ENCODE assay signal across 9 cellular contexts in genomic region chr7:105224884-105225651, GRCh38.
A peak's percentile ranks its signal among the peaks of the same experiment; 100 is the strongest.
DNase-seq lines count a peak whose midpoint lies in the region; ATAC-seq, FAIRE-seq and TF ChIP-seq lines count a peak whose summit lies in the region.
"Had no signal": no experiment of that assay in that cellular context is flagged by ENCODE, and none has a peak within 500 bp of the region (broad histone marks: within the 10 kb centered on the region; RNA-seq: fewer than 3 reads in every experiment).

No MANE protein-coding gene starts in this region.

- H3K4me1 Mint-ChIP-seq in stimulated activated naive B cell treated with anti-CD40 and anti-IgM and Interleukin-4, amounts not matched to agents 10 μg/mL and 1 μg/mL and 100 μg/mL, for 72 hours = peaks cover 18 to 26% of the 10 kb centered on the region in 2 donors

- peaks cover 0 to 43% (median 9%) of the 10 kb centered on the region in 11 experiments; a peak in 8 of 22 replicates for H4K20me1 ChIP-seq in BLaER1 treated with 17β-estradiol and CSF1 and Interleukin-3, amounts not matched to agents 10 nM and 100 nM

- TF ChIP-seq POLR2A in esophagus squamous epithelium (IDR thresholded peaks at IDR 0.05) = no peak

- peaks cover 5 to 19% (median 10%) of the 10 kb centered on the region in 10 experiments; a peak in 18 of 20 replicates for H3K4me1 ChIP-seq in BLaER1 treated with 17β-estradiol and CSF1 and Interleukin-3, amounts not matched to agents 10 nM and 100 nM
- H3K4me1 ChIP-seq in esophagus squamous epithelium = peaks cover 0 to 42% (median 4%) of the 10 kb centered on the region in 3 donors
- H3K4me1 ChIP-seq: parathyroid adenoma had no signal

- TF ChIP-seq CTCF in esophagus squamous epithelium (IDR thresholded peaks at IDR 0.05) = no peak

- peak overlapping the region; percentile 15 to 41 for H3K4me3 Mint-ChIP-seq in stimulated activated naive B cell treated with anti-CD40 and anti-IgM and Interleukin-4, amounts not matched to agents 10 μg/mL and 1 μg/mL and 100 μg/mL, for 72 hours

- H3K4me3 ChIP-seq in BLaER1 treated with 17β-estradiol and CSF1 and Interleukin-3, amounts not matched to agents 10 nM and 100 nM = 0 out of 20 replicates have a peak overlapping the region, but pooled peaks of 1 of the 10 experiments have one; percentile 8
- H3K4me3 ChIP-seq in esophagus squamous epithelium = no peak overlapping the region

- H3K36me3 ChIP-seq in BLaER1 treated with 17β-estradiol and CSF1 and Interleukin-3, amounts not matched to agents 10 nM and 100 nM = peaks cover 8 to 23% (median 13%) of the 10 kb centered on the region in 11 experiments; a peak in 19 of 22 replicates
- no peaks in the 10 kb centered on the region for H3K36me3 ChIP-seq in esophagus squamous epithelium

- ATAC-seq in GM18867 (IDR thresholded peaks at IDR 0.05; ENCODE audit: unreplicated experiment) (peak; percentile 76), HG03066 (IDR thresholded peaks at IDR 0.05; ENCODE audit: low read depth, unreplicated experiment) (peak; percentile 96)
- ATAC-seq in stimulated activated naive B cell treated with anti-CD40 and anti-IgM and Interleukin-4, amounts not matched to agents 10 μg/mL and 1 μg/mL and 100 μg/mL, for 72 hours (replicated peaks) = peak; percentile 88 to 95

- H3K9me3 ChIP-seq in BLaER1 treated with 17β-estradiol and CSF1 and Interleukin-3, amounts not matched to agents 10 nM and 100 nM (replicated peaks in 1 of 11) = peaks cover 18 to 34% (median 32%) of the 10 kb centered on the region in 11 experiments
- no peaks in the 10 kb centered on the region for H3K9me3 ChIP-seq in esophagus squamous epithelium

- H3K27me3 Mint-ChIP-seq in stimulated activated naive B cell treated with anti-CD40 and anti-IgM and Interleukin-4, amounts not matched to agents 10 μg/mL and 1 μg/mL and 100 μg/mL, for 72 hours = no peaks in the 10 kb centered on the region

- H3K27ac ChIP-seq in BLaER1 treated with 17β-estradiol and CSF1 and Interleukin-3, amounts not matched to agents 10 nM and 100 nM = peak overlapping the region in 4 of 11 experiments; percentile 2 to 31 (median 8); a peak in 4 of 22 replicates
- peak overlapping the region in 3 of 4 donors; percentile 49 to 70 (median 54) for H3K27ac ChIP-seq in esophagus squamous epithelium
- H3K27ac ChIP-seq: parathyroid adenoma had no signal

- no peaks in the 10 kb centered on the region for H3K27me3 ChIP-seq in BLaER1 treated with 17β-estradiol and CSF1 and Interleukin-3, amounts not matched to agents 10 nM and 100 nM
- no peaks in the 10 kb centered on the region for H3K27me3 ChIP-seq in esophagus squamous epithelium

- H3K9me3 Mint-ChIP-seq in stimulated activated naive B cell treated with anti-CD40 and anti-IgM and Interleukin-4, amounts not matched to agents 10 μg/mL and 1 μg/mL and 100 μg/mL, for 72 hours = peaks cover 0 to 3% of the 10 kb centered on the region in 2 donors

- DNase-seq in RCC 7860 (ENCODE audit: low spot score) (peak; percentile 97), esophagus squamous epithelium (lab: John Stamatoyannopoulos, UW) (no peak), GM19240 (ENCODE audit: insufficient read length, low spot score) (no peak), NCI-H1694 treated with DMSO at 0.1 percent for 48 hours (lab: John Stamatoyannopoulos, UW) (no peak)
- DNase-seq in stimulated activated naive B cell treated with anti-CD40 and anti-IgM and Interleukin-4, amounts not matched to agents 10 μg/mL and 1 μg/mL and 100 μg/mL, for 72 hours = no peak

- H3K27ac Mint-ChIP-seq in stimulated activated naive B cell treated with anti-CD40 and anti-IgM and Interleukin-4, amounts not matched to agents 10 μg/mL and 1 μg/mL and 100 μg/mL, for 72 hours = peak overlapping the region; percentile 84

- intact Hi-C loops in esophagus squamous epithelium (cut with DNase I) = no loop called here

- peak; percentile 99 for FAIRE-seq in RCC 7860 (lab: Jason Lieb, UNC)

- 54 to 55% methylated on average over 6 of the region's 6 CpGs for WGBS in esophagus squamous epithelium, 2 donors

- peak overlapping the region in 10 of 11 experiments; percentile 16 to 78 (median 34); a peak in 15 of 22 replicates for H3K4me2 ChIP-seq in BLaER1 treated with 17β-estradiol and CSF1 and Interleukin-3, amounts not matched to agents 10 nM and 100 nM

- H3K9ac ChIP-seq in BLaER1 treated with 17β-estradiol and CSF1 and Interleukin-3, amounts not matched to agents 10 nM and 100 nM = no peak overlapping the region
- H3K9ac ChIP-seq: parathyroid adenoma had no signal

- peaks cover 5 to 19% of the 10 kb centered on the region in 2 donors for H3K36me3 Mint-ChIP-seq in stimulated activated naive B cell treated with anti-CD40 and anti-IgM and Interleukin-4, amounts not matched to agents 10 μg/mL and 1 μg/mL and 100 μg/mL, for 72 hours
